In the genomic region with DNA sequence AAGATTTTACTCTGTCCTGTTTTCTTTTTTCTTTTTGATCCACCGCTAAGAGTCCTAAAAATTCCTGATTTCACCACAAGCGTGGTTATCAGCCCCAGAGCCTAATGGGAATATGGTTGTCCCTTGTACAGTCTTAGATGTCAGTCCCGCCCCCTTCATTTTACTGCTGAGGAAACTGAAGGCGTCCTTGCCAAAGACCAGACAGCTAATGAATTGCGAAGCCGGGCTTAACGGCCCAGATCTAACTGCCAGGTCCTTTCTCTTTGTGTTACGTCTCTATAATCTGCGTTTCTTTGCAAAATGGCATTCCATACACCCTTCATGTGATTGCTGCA, we compare ENCODE assay signal across 8 cellular contexts. TPM values are rescaled to one million over a fixed set of nuclear protein-coding genes. Genes with fewer than 3 reads are reported as not detected.
DNase-seq lines count a peak whose midpoint lies in the region; ATAC-seq and TF ChIP-seq lines count a peak whose summit lies in the region.

No MANE protein-coding gene starts in this region.

- no peaks in the 10 kb centered on the region for H3K9me3 ChIP-seq in lung (ENCODE audit: control insufficient read depth in 2 of 2, insufficient read depth in 1 of 2, low read length in 1 of 2)

- ATAC-seq in GM18867 (IDR thresholded peaks at IDR 0.05; ENCODE audit: unreplicated experiment) (peak; percentile 25), HG03066 (IDR thresholded peaks at IDR 0.05; ENCODE audit: low read depth, unreplicated experiment) (peak; percentile 16), lung (ENCODE audit: insufficient read depth, low FRiP score) (no peak)

- H3K36me3 ChIP-seq in lung (ENCODE audit: control insufficient read depth in 2 of 2, insufficient read depth in 2 of 2, low read length in 2 of 2) (peaks cover 1 to 7% of the 10 kb centered on the region in 2 donors), urinary bladder (ENCODE audit: insufficient read depth) (no peaks in the 10 kb centered on the region)

- H3K27ac ChIP-seq in lung (ENCODE audit: low read depth in 1 of 2, low read length in 1 of 2) (peak overlapping the region; percentile 54 to 92), urinary bladder (ENCODE audit: low read depth) (no peak overlapping the region)

- TF ChIP-seq CTCF in lung (IDR thresholded peaks at IDR 0.05; ENCODE audit: control extremely low read depth, extremely low read depth): no peak

- H3K27me3 ChIP-seq in lung (ENCODE audit: control insufficient read depth, insufficient read depth): no peaks in the 10 kb centered on the region

- 0% methylated on average over 9 of the region's 9 CpGs for WGBS in lung, 2 donors
- under 1% methylated on average over 9 of the region's 9 CpGs for WGBS in urinary bladder

- H3K4me3 ChIP-seq in lung (peak overlapping the region; percentile 94), urinary bladder (ENCODE audit: low read depth, low read length) (peak overlapping the region; percentile 82)

- H3K4me1 ChIP-seq in lung (ENCODE audit: control insufficient read depth in 2 of 2, insufficient read depth in 2 of 2, low read length in 2 of 2) (peaks cover 7% of the 10 kb centered on the region in 2 donors), urinary bladder (ENCODE audit: insufficient read depth) (peaks cover 2% of the 10 kb centered on the region)

- peak; percentile 61 for DNase-seq in CD1c-positive myeloid dendritic cell (ENCODE audit: extremely low spot score)
- DNase-seq in SK-MEL-5 (ENCODE audit: low read depth, low spot score): peak; percentile 61
- peak; percentile 48 for DNase-seq in ecto neural progenitor cell (ENCODE audit: low spot score)
- DNase-seq in lung (ENCODE audit: low spot score): no peak
- DNase-seq in NCI-H774 (lab: John Stamatoyannopoulos, UW): no peak

- in situ Hi-C loops in SK-MEL-5 (cut with HindIII; ENCODE audit: low pct_unique_long_range_greater_than_20kb, low sequenced_read_pairs): no loop called here

RNA-seq across cellular contexts. Expression of gene NSA2, which starts 0.5 kb away (rescaled TPM):
- total RNA-seq in SK-MEL-5 (2014; rRNA removed; shearing (Covaris generic)): 172 and 206 TPM in 2 replicates
- polyA plus RNA-seq in SK-MEL-5 (2015; cell fraction: cytosol; rRNA removed): 123 and 139 TPM in 2 replicates
- 21.5 and 51.0 TPM in 2 replicates for polyA plus RNA-seq in SK-MEL-5 (2015; cell fraction: nucleus; rRNA removed)
- total RNA-seq in lung: 10 to 100 TPM; 34.4 to 78.3 TPM
- polyA plus RNA-seq in lung: 10 to 100 TPM; 66.7 to 85.6 TPM
- 69.2 TPM for total RNA-seq in urinary bladder
- 135 TPM for polyA plus RNA-seq in urinary bladder

RNA-seq across cellular contexts. Expression of gene GFM2, which starts 0.6 kb away (rescaled TPM):
- total RNA-seq in SK-MEL-5 (2014; rRNA removed; shearing (Covaris generic)): 64.4 and 65.5 TPM in 2 replicates
- polyA plus RNA-seq in SK-MEL-5 (2015; cell fraction: cytosol; rRNA removed): 35.3 and 40.5 TPM in 2 replicates
- polyA plus RNA-seq in SK-MEL-5 (2015; cell fraction: nucleus; rRNA removed): 117 and 169 TPM in 2 replicates
- total RNA-seq in lung (10 to 100 TPM; 21.6 to 45.7 TPM), urinary bladder (52.0 TPM)
- polyA plus RNA-seq in lung (10 to 100 TPM; 13.0 to 21.4 TPM), urinary bladder (14.1 TPM)

Comparison
In these comparisons a context has a peak if more than half of its experiments do, and no peak if none do; other contexts are left out.
1. DNase-seq: peak in CD1c-positive myeloid dendritic cell (single experiment), SK-MEL-5 (single experiment) and ecto neural progenitor cell (single experiment); none in lung (single experiment) and NCI-H774 (single experiment).